ENCODE assay signal across 3 cellular contexts in the genomic region with DNA sequence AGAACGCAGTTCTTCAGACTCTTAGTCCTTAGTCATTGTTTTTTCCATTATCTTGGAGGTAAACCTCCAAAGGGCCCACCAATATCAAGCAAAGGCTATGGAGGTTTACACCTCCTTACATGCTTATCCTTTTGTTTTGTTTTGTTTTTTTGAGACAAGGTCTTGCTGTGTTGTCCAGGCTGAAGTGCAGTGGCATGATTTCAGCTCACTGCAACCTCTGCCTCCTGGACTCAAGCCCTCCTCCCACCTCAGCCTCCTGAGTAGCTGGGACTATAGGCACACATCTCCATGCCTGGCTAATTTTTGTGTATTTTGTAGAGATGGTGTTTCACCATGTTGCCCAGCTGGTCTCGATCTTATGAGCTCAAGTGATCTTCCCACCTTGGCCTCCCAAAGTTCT.
TF ChIP-seq lines count a peak whose summit lies in the region.

No MANE protein-coding gene starts in this region.

TF ChIP-seq in SK-N-SH, 30 proteins besides CTCF, POLR2A, EP300 and RAD21:
- no peak for TF ChIP-seq NRF1 (IDR thresholded peaks at IDR 0.05; ENCODE audit: low read depth, low read length)
- TF ChIP-seq, protein P1, sequence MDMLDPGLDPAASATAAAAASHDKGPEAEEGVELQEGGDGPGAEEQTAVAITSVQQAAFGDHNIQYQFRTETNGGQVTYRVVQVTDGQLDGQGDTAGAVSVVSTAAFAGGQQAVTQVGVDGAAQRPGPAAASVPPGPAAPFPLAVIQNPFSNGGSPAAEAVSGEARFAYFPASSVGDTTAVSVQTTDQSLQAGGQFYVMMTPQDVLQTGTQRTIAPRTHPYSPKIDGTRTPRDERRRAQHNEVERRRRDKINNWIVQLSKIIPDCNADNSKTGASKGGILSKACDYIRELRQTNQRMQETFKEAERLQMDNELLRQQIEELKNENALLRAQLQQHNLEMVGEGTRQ (IDR thresholded peaks at IDR 0.05; ENCODE audit: borderline replicate concordance, low read depth, low read length) = no peak
- no peak for TF ChIP-seq TEAD4 (IDR thresholded peaks at IDR 0.05; ENCODE audit: borderline replicate concordance, insufficient read depth)
- no peak for TF ChIP-seq RCOR1 (IDR thresholded peaks at IDR 0.05; ENCODE audit: low read length)
- TF ChIP-seq SIN3A (IDR thresholded peaks at IDR 0.05; ENCODE audit: borderline replicate concordance, low read depth, low read length) = no peak
- no peak for TF ChIP-seq SMC3 (IDR thresholded peaks at IDR 0.05; ENCODE audit: low read depth, low read length)
- TF ChIP-seq MEF2A (IDR thresholded peaks at IDR 0.05; ENCODE audit: borderline replicate concordance, low read depth) = no peak
- TF ChIP-seq FOXM1 (IDR thresholded peaks at IDR 0.05; ENCODE audit: low read depth) = no peak
- TF ChIP-seq YY1 (IDR thresholded peaks at IDR 0.05; ENCODE audit: low read depth) = no peak
- TF ChIP-seq, protein P2, sequence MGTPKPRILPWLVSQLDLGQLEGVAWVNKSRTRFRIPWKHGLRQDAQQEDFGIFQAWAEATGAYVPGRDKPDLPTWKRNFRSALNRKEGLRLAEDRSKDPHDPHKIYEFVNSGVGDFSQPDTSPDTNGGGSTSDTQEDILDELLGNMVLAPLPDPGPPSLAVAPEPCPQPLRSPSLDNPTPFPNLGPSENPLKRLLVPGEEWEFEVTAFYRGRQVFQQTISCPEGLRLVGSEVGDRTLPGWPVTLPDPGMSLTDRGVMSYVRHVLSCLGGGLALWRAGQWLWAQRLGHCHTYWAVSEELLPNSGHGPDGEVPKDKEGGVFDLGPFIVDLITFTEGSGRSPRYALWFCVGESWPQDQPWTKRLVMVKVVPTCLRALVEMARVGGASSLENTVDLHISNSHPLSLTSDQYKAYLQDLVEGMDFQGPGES (IDR thresholded peaks at IDR 0.05; ENCODE audit: low read depth, low read length) = no peak
- no peak for TF ChIP-seq CHD2 (IDR thresholded peaks at IDR 0.05; ENCODE audit: low read length, partially characterized antibody)
- TF ChIP-seq, protein P3, sequence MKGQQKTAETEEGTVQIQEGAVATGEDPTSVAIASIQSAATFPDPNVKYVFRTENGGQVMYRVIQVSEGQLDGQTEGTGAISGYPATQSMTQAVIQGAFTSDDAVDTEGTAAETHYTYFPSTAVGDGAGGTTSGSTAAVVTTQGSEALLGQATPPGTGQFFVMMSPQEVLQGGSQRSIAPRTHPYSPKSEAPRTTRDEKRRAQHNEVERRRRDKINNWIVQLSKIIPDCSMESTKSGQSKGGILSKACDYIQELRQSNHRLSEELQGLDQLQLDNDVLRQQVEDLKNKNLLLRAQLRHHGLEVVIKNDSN (IDR thresholded peaks at IDR 0.05; ENCODE audit: borderline replicate concordance, low read depth) = no peak
- no peak for TF ChIP-seq JUND (IDR thresholded peaks at IDR 0.05)
- TF ChIP-seq, protein P4, sequence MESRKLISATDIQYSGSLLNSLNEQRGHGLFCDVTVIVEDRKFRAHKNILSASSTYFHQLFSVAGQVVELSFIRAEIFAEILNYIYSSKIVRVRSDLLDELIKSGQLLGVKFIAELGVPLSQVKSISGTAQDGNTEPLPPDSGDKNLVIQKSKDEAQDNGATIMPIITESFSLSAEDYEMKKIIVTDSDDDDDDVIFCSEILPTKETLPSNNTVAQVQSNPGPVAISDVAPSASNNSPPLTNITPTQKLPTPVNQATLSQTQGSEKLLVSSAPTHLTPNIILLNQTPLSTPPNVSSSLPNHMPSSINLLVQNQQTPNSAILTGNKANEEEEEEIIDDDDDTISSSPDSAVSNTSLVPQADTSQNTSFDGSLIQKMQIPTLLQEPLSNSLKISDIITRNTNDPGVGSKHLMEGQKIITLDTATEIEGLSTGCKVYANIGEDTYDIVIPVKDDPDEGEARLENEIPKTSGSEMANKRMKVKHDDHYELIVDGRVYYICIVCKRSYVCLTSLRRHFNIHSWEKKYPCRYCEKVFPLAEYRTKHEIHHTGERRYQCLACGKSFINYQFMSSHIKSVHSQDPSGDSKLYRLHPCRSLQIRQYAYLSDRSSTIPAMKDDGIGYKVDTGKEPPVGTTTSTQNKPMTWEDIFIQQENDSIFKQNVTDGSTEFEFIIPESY (IDR thresholded peaks at IDR 0.05; ENCODE audit: borderline replicate concordance, low read depth) = no peak
TF ChIP-seq in SK-N-SH: peak in this region for 0.

TF ChIP-seq in SK-N-SH treated with all-trans-retinoic acid at 6 μM for 48 hours, 23 proteins besides CTCF, POLR2A, EP300 and RAD21:
- no peak for TF ChIP-seq ARNTL (CRISPR knock-in tag; IDR thresholded peaks at IDR 0.05; ENCODE audit: borderline replicate concordance, low read depth)
- no peak for TF ChIP-seq ZC3H10 (CRISPR knock-in tag; IDR thresholded peaks at IDR 0.05)

TF ChIP-seq in endothelial cell of umbilical vein, 7 proteins besides CTCF, POLR2A, EP300 and RAD21:
- TF ChIP-seq MYC (IDR thresholded peaks at IDR 0.05; ENCODE audit: low read depth, low read length) (no peak), FOS (IDR thresholded peaks at IDR 0.05; ENCODE audit: borderline replicate concordance, insufficient read depth, low read length) (no peak), JUN (IDR thresholded peaks at IDR 0.05; ENCODE audit: borderline replicate concordance, insufficient read depth, insufficient read length, low read depth) (no peak), POLR2AphosphoS5 (IDR thresholded peaks at IDR 0.05; ENCODE audit: insufficient read depth, low read depth, low read length) (no peak), GATA2 (IDR thresholded peaks at IDR 0.05; ENCODE audit: insufficient read depth, insufficient read length, low read depth, low read length) (no peak), EZH2 (IDR thresholded peaks at IDR 0.05; ENCODE audit: borderline replicate concordance, low read depth, low read length, severe bottlenecking) (no peak)
- TF ChIP-seq, protein P5, sequence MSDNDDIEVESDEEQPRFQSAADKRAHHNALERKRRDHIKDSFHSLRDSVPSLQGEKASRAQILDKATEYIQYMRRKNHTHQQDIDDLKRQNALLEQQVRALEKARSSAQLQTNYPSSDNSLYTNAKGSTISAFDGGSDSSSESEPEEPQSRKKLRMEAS (IDR thresholded peaks at IDR 0.05; ENCODE audit: insufficient read depth, insufficient read length) = no peak
TF ChIP-seq in endothelial cell of umbilical vein: peak in this region for 0.
